In genomic region chr12:57751432-57751787, GRCh38 we compare ENCODE assay signal across 8 cellular contexts. TPM values are rescaled to one million over a fixed set of nuclear protein-coding genes. Genes with fewer than 3 reads are reported as not detected.
DNase-seq lines count a peak whose midpoint lies in the region; ATAC-seq, FAIRE-seq and TF ChIP-seq lines count a peak whose summit lies in the region.

No MANE protein-coding gene starts in this region.

- H2BK15ac ChIP-seq in IMR-90 (ENCODE audit: low read depth, low read length) = peak overlapping the region; percentile 40; the same call in 1 of the 3 replicates

- peak overlapping the region; percentile 56 to 93 for H4K8ac ChIP-seq in IMR-90 (ENCODE audit: low read depth in 2 of 2, low read length in 2 of 2)

- H3K79me1 ChIP-seq in IMR-90 (ENCODE audit: low read depth in 1 of 2, low read length in 2 of 2) = peaks cover 18 to 43% of the 10 kb centered on the region in 2 experiments; a peak in 3 of 4 replicates

- peaks cover 15% of the 10 kb centered on the region for H3K9me1 ChIP-seq in IMR-90 (ENCODE audit: insufficient read depth, low read length)

- peak overlapping the region; percentile 88 for H3K9ac ChIP-seq in IMR-90 (ENCODE audit: low read depth, low read length)
- H3K9ac ChIP-seq in mucosa of rectum (ENCODE audit: low read depth in 1 of 2, low read length in 2 of 2) = peak overlapping the region; percentile 88 to 89

- peak overlapping the region; percentile 73 for H4K91ac ChIP-seq in IMR-90 (ENCODE audit: insufficient read depth, low read depth, low read length)

- WGBS in IMR-90 (ENCODE audit: extremely low coverage in 2 of 2, insufficient read length in 1 of 2), 2 experiments = 7% methylated on average over 4 of the region's 8 CpGs; no CpG with 5 or more reads in 1 of the 2 experiments

- H3K27me3 ChIP-seq in A673 (replicated peaks; ENCODE audit: insufficient read depth, low read depth, low read length, poor library complexity) (no peaks in the 10 kb centered on the region), IMR-90 (ENCODE audit: control insufficient read depth, insufficient read depth, low read length) (peaks cover 10% of the 10 kb centered on the region), bronchial epithelial cell (ENCODE audit: control insufficient read depth, insufficient read depth, low read length) (no peaks in the 10 kb centered on the region), mucosa of rectum (ENCODE audit: control insufficient read depth in 2 of 2, insufficient read depth in 2 of 2, low read length in 2 of 2) (no peaks in the 10 kb centered on the region)

- peak overlapping the region; percentile 96 for H3K4me2 ChIP-seq in IMR-90 (ENCODE audit: low read depth, low read length)

- no peak for TF ChIP-seq POLR2A in IMR-90 (IDR thresholded peaks at IDR 0.05; ENCODE audit: low read depth, low read length)

- H2AFZ ChIP-seq in IMR-90 (replicated peaks; ENCODE audit: low read length, poor library complexity) = peak overlapping the region; percentile 38

- peak overlapping the region; percentile 56 for H3K18ac ChIP-seq in IMR-90 (ENCODE audit: low read depth, low read length)

- peak overlapping the region; percentile 79 for H2BK5ac ChIP-seq in IMR-90 (ENCODE audit: low read depth, low read length, poor library complexity, severe bottlenecking)

- peaks cover 41% of the 10 kb centered on the region for H3K36me3 ChIP-seq in A673 (ENCODE audit: insufficient read depth, low read length, poor library complexity, severe bottlenecking)
- H3K36me3 ChIP-seq in IMR-90 (ENCODE audit: control insufficient read depth, insufficient read depth, low read length) = peaks cover 23% of the 10 kb centered on the region
- peaks cover 11% of the 10 kb centered on the region for H3K36me3 ChIP-seq in bronchial epithelial cell (ENCODE audit: control insufficient read depth, insufficient read depth, low read length)
- peaks cover 26 to 29% of the 10 kb centered on the region in 2 donors for H3K36me3 ChIP-seq in mucosa of rectum (ENCODE audit: control insufficient read depth in 2 of 2, insufficient read depth in 2 of 2, low read length in 2 of 2)

- H2BK120ac ChIP-seq in IMR-90 (ENCODE audit: low read depth, low read length) = peak overlapping the region; percentile 21; the same call in 1 of the 2 replicates

- BruUV-seq in A673 (replicated peaks; lab: Mats Ljungman, UMichigan) = no TSS peak
- TSS peak; percentile 72 for BruUV-seq in IMR-90 (replicated peaks; lab: Mats Ljungman, UMichigan)

- in situ Hi-C loops in IMR-90 (cut with MboI; ENCODE audit: low sequenced_read_pairs) = no loop called here

- CTCF ChIA-PET in A673 (lab: Charles Lee) = no interaction called here
- CTCF ChIA-PET in IMR-90 (lab: Yijun Ruan, JAX) = interaction anchor here (1.1 kb wide), 1 partner anchor 14 kb away, joined by 3 read pairs; no protein-coding TSS in a partner anchor

- peak overlapping the region; percentile 91 for H3K4ac ChIP-seq in IMR-90 (ENCODE audit: low read depth, low read length)

- TF ChIP-seq CTCF in A673 (conservative IDR thresholded peaks at IDR 0.05; ENCODE audit: low read depth, low read length) (no peak), IMR-90 (conservative IDR thresholded peaks at IDR 0.05; ENCODE audit: low read depth, low read length) (no peak), bronchial epithelial cell (IDR thresholded peaks at IDR 0.05; ENCODE audit: insufficient read depth, low read length, severe bottlenecking) (no peak)

- peak overlapping the region; percentile 59 for H4K5ac ChIP-seq in IMR-90 (ENCODE audit: low read depth, low read length)

- FAIRE-seq in bronchial epithelial cell (lab: Jason Lieb, UNC) = no peak

- intact Hi-C loops in A673 (cut with micrococcal nuclease; ENCODE audit: unreplicated experiment) (no loop called here), IMR-90 (cut with micrococcal nuclease) (no loop called here)

- peak overlapping the region; percentile 97 for H3K14ac ChIP-seq in IMR-90 (replicated peaks; ENCODE audit: low read depth, low read length)

- no peak for DNase-seq in A673 (ENCODE audit: low spot score)
- DNase-seq in IMR-90 = no peak
- no peak for DNase-seq in bronchial epithelial cell (ENCODE audit: low read depth)
- no peak for DNase-seq in NCI-H2196 (lab: John Stamatoyannopoulos, UW; ENCODE audit: unreplicated experiment)
- no peak for DNase-seq in NK-92 treated with Interleukin-12 subunit alpha and Interleukin-12 subunit beta, amount 100 ng/mL, for 24 hours (lab: John Stamatoyannopoulos, UW)

- H3K9me3 ChIP-seq in A673 (ENCODE audit: low read depth, low read length, poor library complexity, severe bottlenecking) (no peaks in the 10 kb centered on the region), IMR-90 (ENCODE audit: control insufficient read depth, insufficient read depth, low read length) (no peaks in the 10 kb centered on the region), mucosa of rectum (ENCODE audit: control insufficient read depth in 2 of 2, low read length in 2 of 2) (no peaks in the 10 kb centered on the region)

- peak overlapping the region; percentile 95 for H3K23ac ChIP-seq in IMR-90 (ENCODE audit: low read depth, low read length)

- H2BK20ac ChIP-seq in IMR-90 (ENCODE audit: low read depth, low read length) = no peak overlapping the region

- TF ChIP-seq RAD21 in IMR-90 (IDR thresholded peaks at IDR 0.05; ENCODE audit: low read length) = no peak

- dilution Hi-C loops in IMR-90 (cut with HindIII; ENCODE audit: low sequenced_read_pairs, unreplicated experiment) = no loop called here

- H3K4me3 ChIP-seq in A673 (ENCODE audit: low read depth, low read length, poor library complexity, severe bottlenecking) = peak overlapping the region; percentile 87
- peak overlapping the region; percentile 59 for H3K4me3 ChIP-seq in IMR-90 (ENCODE audit: insufficient read depth, low read depth, low read length)
- H3K4me3 ChIP-seq in bronchial epithelial cell (ENCODE audit: low read depth, low read length) = peak overlapping the region; percentile 63
- peak overlapping the region; percentile 83 to 89 for H3K4me3 ChIP-seq in mucosa of rectum (ENCODE audit: low read length in 2 of 2)

- H2AK9ac ChIP-seq in IMR-90 (replicated peaks; ENCODE audit: low read depth, low read length, poor library complexity) = peak overlapping the region; percentile 97

- H3K4me1 ChIP-seq in A673 (ENCODE audit: insufficient read depth, low read length, poor library complexity, severe bottlenecking) = peaks cover 31% of the 10 kb centered on the region
- peaks cover 7% of the 10 kb centered on the region for H3K4me1 ChIP-seq in IMR-90 (ENCODE audit: control insufficient read depth, insufficient read depth, low read length)
- H3K4me1 ChIP-seq in mucosa of rectum (ENCODE audit: control insufficient read depth in 2 of 2, insufficient read depth in 2 of 2, low read length in 2 of 2) = peaks cover 35 to 36% of the 10 kb centered on the region in 2 donors

- H4K20me1 ChIP-seq in IMR-90 (ENCODE audit: insufficient read depth, low read length) = peaks cover 7% of the 10 kb centered on the region; the same call in 1 of the 2 replicates

- H2AK5ac ChIP-seq in IMR-90 (ENCODE audit: low read depth, low read length) = peak overlapping the region; percentile 90

- POLR2A ChIA-PET in A673 (lab: Charles Lee; ENCODE audit: low non-redundant PET) (no interaction called here), IMR-90 (lab: Charles Lee; ENCODE audit: unreplicated experiment) (no interaction called here)

- no peak for ATAC-seq in IMR-90 (ENCODE audit: low read depth)
- ATAC-seq in GM21619 (IDR thresholded peaks at IDR 0.05; ENCODE audit: unreplicated experiment) = no peak
- no peak for ATAC-seq in GM19463 (IDR thresholded peaks at IDR 0.05; ENCODE audit: unreplicated experiment)

- peak overlapping the region; percentile 91 for H3K56ac ChIP-seq in IMR-90 (ENCODE audit: extremely low read depth, insufficient read depth, low read length)

- H3K27ac ChIP-seq in A673 (ENCODE audit: low read depth, low read length, poor library complexity, severe bottlenecking) (peak overlapping the region; percentile 93), IMR-90 (ENCODE audit: insufficient read depth, low read length) (peak overlapping the region; percentile 90), mucosa of rectum (ENCODE audit: low read depth in 2 of 2, low read length in 2 of 2) (peak overlapping the region; percentile 85 to 86)

TF ChIP-seq in IMR-90, 13 proteins besides CTCF, POLR2A, EP300 and RAD21 (continues in another document):
- no peak for TF ChIP-seq SMC3 (IDR thresholded peaks at IDR 0.05; ENCODE audit: low read depth, low read length)

RNA-seq across cellular contexts. Expression of gene CDK4, which starts 0.7 kb away (rescaled TPM):
- total RNA-seq in A673 (2021) (216 and 247 TPM in 2 replicates), IMR-90 (2012; rRNA removed) (239 and 297 TPM in 2 replicates), bronchial epithelial cell (61.3 and 113 TPM in 2 replicates)
- 252 and 261 TPM in 2 replicates for polyA plus RNA-seq in IMR-90 (2012; rRNA removed)
- polyA plus RNA-seq in IMR-90 (2012; cell fraction: cytosol; rRNA removed) = 201 and 295 TPM in 2 replicates
- polyA plus RNA-seq in IMR-90 (2012; cell fraction: nucleus; rRNA removed; ENCODE audit: low replicate concordance) = 85.8 and 86.8 TPM in 2 replicates

RNA-seq across cellular contexts. Expression of gene MARCHF9, which starts 3.5 kb away (rescaled TPM):
- total RNA-seq in A673 (2021) (19.8 and 23.6 TPM in 2 replicates), IMR-90 (2012; rRNA removed) (1.1 TPM in 2 replicates), bronchial epithelial cell (6.3 and 8.1 TPM in 2 replicates)
- polyA plus RNA-seq in IMR-90 (2012; rRNA removed) = 4.7 and 5.4 TPM in 2 replicates
- polyA plus RNA-seq in IMR-90 (2012; cell fraction: cytosol; rRNA removed) = 3.6 and 5.6 TPM in 2 replicates
- polyA plus RNA-seq in IMR-90 (2012; cell fraction: nucleus; rRNA removed; ENCODE audit: low replicate concordance) = 8.1 and 11.9 TPM in 2 replicates

RNA-seq across cellular contexts. Expression of gene TSPAN31, which starts 6.6 kb away (rescaled TPM):
- total RNA-seq in A673 (2021) = 8.9 and 24.6 TPM in 2 replicates
- total RNA-seq in IMR-90 (2012; rRNA removed) = 51.1 and 71.2 TPM in 2 replicates
- polyA plus RNA-seq in IMR-90 (2012; rRNA removed) = 9.9 and 12.3 TPM in 2 replicates
- 22.4 and 46.8 TPM in 2 replicates for polyA plus RNA-seq in IMR-90 (2012; cell fraction: cytosol; rRNA removed)
- 23.3 and 27.2 TPM in 2 replicates for polyA plus RNA-seq in IMR-90 (2012; cell fraction: nucleus; rRNA removed; ENCODE audit: low replicate concordance)
- total RNA-seq in bronchial epithelial cell = 100 and 109 TPM in 2 replicates

RNA-seq across cellular contexts. Expression of gene AGAP2, which starts 12.9 kb away (rescaled TPM):
- 4.0 and 6.6 TPM in 2 replicates for total RNA-seq in A673 (2021)
- total RNA-seq in IMR-90 (2012; rRNA removed) = 0.18 and 0.28 TPM in 2 replicates
- 0.03 and 0.07 TPM in 2 replicates for polyA plus RNA-seq in IMR-90 (2012; rRNA removed)
- polyA plus RNA-seq in IMR-90 (2012; cell fraction: cytosol; rRNA removed) = 0.09 and 0.10 TPM in 2 replicates
- 0.55 and 0.88 TPM in 2 replicates for polyA plus RNA-seq in IMR-90 (2012; cell fraction: nucleus; rRNA removed; ENCODE audit: low replicate concordance)
- total RNA-seq in bronchial epithelial cell = under 0.01 TPM in 2 replicates

RNA-seq across cellular contexts. Expression of gene CYP27B1, which starts 15.5 kb away (rescaled TPM):
- 4.5 and 4.7 TPM in 2 replicates for total RNA-seq in A673 (2021)
- total RNA-seq in IMR-90 (2012; rRNA removed) = 0.36 and 0.56 TPM in 2 replicates
- 0.80 and 1.3 TPM in 2 replicates for polyA plus RNA-seq in IMR-90 (2012; rRNA removed)
- 0.38 and 0.49 TPM in 2 replicates for polyA plus RNA-seq in IMR-90 (2012; cell fraction: cytosol; rRNA removed)
- polyA plus RNA-seq in IMR-90 (2012; cell fraction: nucleus; rRNA removed; ENCODE audit: low replicate concordance) = 10.4 and 13.8 TPM in 2 replicates
- 0.77 and 3.9 TPM in 2 replicates for total RNA-seq in bronchial epithelial cell
